8 cellular contexts compared by ENCODE assay signal in the genomic region with DNA sequence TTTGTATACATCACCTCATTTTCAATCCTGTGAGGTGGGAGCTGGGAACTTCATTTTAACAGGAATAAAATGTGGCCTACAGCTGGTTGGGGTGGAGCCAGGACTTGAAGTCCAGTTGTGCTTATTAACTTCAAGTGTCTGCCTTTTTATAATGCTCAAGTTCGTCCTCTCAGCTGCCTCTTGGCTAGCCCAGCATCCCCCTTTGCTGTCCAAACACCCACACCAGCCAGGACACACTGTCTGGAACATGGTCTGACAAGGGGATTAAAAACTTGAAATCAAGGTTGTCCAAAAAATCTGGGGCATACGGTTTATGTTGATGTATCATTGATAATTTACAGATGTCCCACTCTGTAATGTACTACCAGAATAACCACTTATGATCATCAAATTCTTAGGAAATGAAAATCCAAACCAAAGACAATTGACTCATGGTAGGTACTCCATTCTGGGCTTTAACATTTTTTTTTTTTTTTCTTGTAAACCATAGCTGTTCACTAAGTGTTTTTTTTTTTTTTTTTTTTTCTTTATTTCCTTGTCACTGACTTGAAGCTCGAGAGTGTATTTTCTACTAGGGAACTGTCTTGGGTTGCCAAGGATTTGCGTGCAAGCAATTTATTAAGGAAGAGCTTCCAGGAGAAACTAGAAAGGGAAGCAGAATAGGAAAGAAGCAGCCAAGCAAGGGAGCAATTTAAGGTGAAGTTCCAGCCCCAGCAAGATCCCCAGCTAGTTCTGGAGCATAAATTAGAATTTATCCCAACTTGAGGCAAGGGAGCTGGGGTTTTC.
DNase-seq lines count a peak whose midpoint lies in the region; ATAC-seq, FAIRE-seq and TF ChIP-seq lines count a peak whose summit lies in the region.

No MANE protein-coding gene starts in this region.

- peak overlapping the region; percentile 97 for H3K27ac Mint-ChIP-seq in HFFc6
- peak overlapping the region; percentile 24 to 90 for H3K27ac Mint-ChIP-seq in activated naive CD4-positive, alpha-beta T cell treated with anti-CD3 and anti-CD28 coated beads, Interleukin-2, amount 50 U/mL, for 72 hours

- peak in 1 of 2 donors; percentile 12 for ATAC-seq in activated naive CD4-positive, alpha-beta T cell treated with anti-CD3 and anti-CD28 coated beads, Interleukin-2, amount 50 U/mL, for 72 hours
- ATAC-seq in right cardiac atrium = peak; percentile 60 to 77

- CTCF ChIA-PET in AG04450 (lab: Charles Lee) = no interaction called here

- peaks cover 4% of the 10 kb centered on the region for H3K4me1 ChIP-seq in right cardiac atrium (ENCODE audit: control insufficient read depth, insufficient read depth, low read length)

- no peaks in the 10 kb centered on the region for H3K27me3 ChIP-seq in AG04450 (ENCODE audit: control insufficient read depth, insufficient read depth, low read length)
- H3K27me3 ChIP-seq in right cardiac atrium (ENCODE audit: control insufficient read depth, insufficient read depth) = no peaks in the 10 kb centered on the region

- H3K9me3 ChIP-seq in AG04450 (ENCODE audit: control insufficient read depth, insufficient read depth, low read length) (no peaks in the 10 kb centered on the region), right cardiac atrium (ENCODE audit: control insufficient read depth, low read length) (no peaks in the 10 kb centered on the region)

- peak; percentile 21 for DNase-seq in AG04450 (ENCODE audit: low read depth, low spot score)
- peak; percentile 40 for DNase-seq in HFFc6
- no peak for DNase-seq in activated naive CD4-positive, alpha-beta T cell treated with anti-CD3 and anti-CD28 coated beads, Interleukin-2, amount 50 U/mL, for 72 hours (ENCODE audit: low spot score in 2 of 2)
- peak; percentile 50 to 84 (median 61) for DNase-seq in right cardiac atrium
- no peak for DNase-seq in effector CD4-positive, alpha-beta T cell
- no peak for DNase-seq in KG1 (lab: John Stamatoyannopoulos, UW)
- no peak for DNase-seq in RCC 7860 (ENCODE audit: low spot score)

- H3K4me1 Mint-ChIP-seq in HFFc6 (ENCODE audit: low read depth) = peaks cover 19% of the 10 kb centered on the region

- WGBS in right cardiac atrium = 44% methylated on average over 4 of the region's 4 CpGs

- POLR2A ChIA-PET in AG04450 (lab: Yijun Ruan, JAX) = interaction anchor here (0.6 to 1.1 kb wide), 6 partner anchors 13 to 157 kb away, joined by 3 to 5 read pairs (median 4); no protein-coding TSS in a partner anchor

- H3K36me3 Mint-ChIP-seq in HFFc6 (ENCODE audit: low read depth) = 0 out of 2 replicates have a peak, but pooled peaks cover 4% of the 10 kb centered on the region
- peaks cover 0 to 41% of the 10 kb centered on the region in 2 donors for H3K36me3 Mint-ChIP-seq in activated naive CD4-positive, alpha-beta T cell treated with anti-CD3 and anti-CD28 coated beads, Interleukin-2, amount 50 U/mL, for 72 hours

- H3K4me3 Mint-ChIP-seq in HFFc6 = peak overlapping the region; percentile 87

- FAIRE-seq in RCC 7860 (lab: Jason Lieb, UNC) = no peak

- H3K27ac ChIP-seq in AG04450 (ENCODE audit: low read depth, low read length) (peak overlapping the region; percentile 73), right cardiac atrium (ENCODE audit: low read length) (peak overlapping the region; percentile 79), skin epidermis (peak overlapping the region; percentile 17 to 95 (median 82))

- H3K9me3 Mint-ChIP-seq in HFFc6 = no peaks in the 10 kb centered on the region
- peaks cover 13 to 46% of the 10 kb centered on the region in 2 donors for H3K9me3 Mint-ChIP-seq in activated naive CD4-positive, alpha-beta T cell treated with anti-CD3 and anti-CD28 coated beads, Interleukin-2, amount 50 U/mL, for 72 hours

- TF ChIP-seq CTCF in AG04450 (IDR thresholded peaks at IDR 0.05; ENCODE audit: low read depth, low read length) = no peak
- no peak for TF ChIP-seq CTCF in HFFc6 (IDR thresholded peaks at IDR 0.05)

- intact Hi-C loops in right cardiac atrium (cut with DNase I) = loop anchor here in 2 of 4 donors (5.0 to 10.0 kb wide), 2 partner anchors 78 to 80 kb away; no protein-coding TSS in a partner anchor

- no peaks in the 10 kb centered on the region for H3K27me3 Mint-ChIP-seq in HFFc6 (ENCODE audit: insufficient read depth)

- H3K4me3 ChIP-seq in AG04450 (ENCODE audit: low read depth, low read length) (peak overlapping the region; percentile 57), right cardiac atrium (ENCODE audit: low read length) (peak overlapping the region; percentile 87), skin epidermis (peak overlapping the region in 6 of 7 experiments; percentile 43 to 62 (median 52))

Comparison
In these comparisons a context has a peak if more than half of its experiments do, and no peak if none do; other contexts are left out.
1. DNase-seq: peak in AG04450 (single experiment), HFFc6 (single experiment) and right cardiac atrium (3 of 3); none in activated naive CD4-positive, alpha-beta T cell treated with anti-CD3 and anti-CD28 coated beads, Interleukin-2, amount 50 U/mL, for 72 hours (0 of 2), effector CD4-positive, alpha-beta T cell (single experiment), KG1 (single experiment) and RCC 7860 (single experiment).
2. Peak in every context shown above with its lines, with median percentiles within 50 percentile points of each other: H3K27ac ChIP-seq and H3K4me3 ChIP-seq.